In genomic region chr6:157561929-157562810, GRCh38 we compare ENCODE assay signal across 12 cellular contexts.
DNase-seq lines count a peak whose midpoint lies in the region; ATAC-seq and TF ChIP-seq lines count a peak whose summit lies in the region.
"Had no signal": no experiment of that assay in that cellular context is flagged by ENCODE, and none has a peak within 500 bp of the region (broad histone marks: within the 10 kb centered on the region; RNA-seq: fewer than 3 reads in every experiment).

No MANE protein-coding gene starts in this region.

- H3K4me1 Mint-ChIP-seq in activated CD4-positive, alpha-beta T cell treated with anti-CD3 and anti-CD28 coated beads, Interleukin-2, amount 10 ng/mL, durations not matched to agents 7 days and 5 days = peaks cover 56% of the 10 kb centered on the region
- peaks cover 93% of the 10 kb centered on the region for H3K4me1 Mint-ChIP-seq in stimulated activated memory B cell treated with anti-CD40 and anti-IgM and Interleukin-4, amounts not matched to agents 10 μg/mL and 1 μg/mL and 100 μg/mL, for 72 hours

- POLR2A ChIA-PET in activated CD4-positive, alpha-beta T cell treated with anti-CD3 and anti-CD28 coated beads, Interleukin-2, amount 10 ng/mL, durations not matched to agents 7 days and 5 days (lab: Charles Lee) = no interaction called here

- H3K4me1 ChIP-seq in MM.1S (ENCODE audit: low read length) = peaks cover 80% of the 10 kb centered on the region
- H3K4me1 ChIP-seq: A549, uterus had no signal

- no peak overlapping the region for H2AFZ ChIP-seq in MM.1S (ENCODE audit: low read length)

- peak overlapping the region; percentile 37; the same call in 1 of the 2 replicates for H3K4me2 ChIP-seq in MM.1S (ENCODE audit: low read depth, low read length)
- H3K4me2 ChIP-seq: A549 had no signal

- peaks cover 1% of the 10 kb centered on the region for H3K27me3 Mint-ChIP-seq in activated CD4-positive, alpha-beta T cell treated with anti-CD3 and anti-CD28 coated beads, Interleukin-2, amount 10 ng/mL, durations not matched to agents 7 days and 5 days
- H3K27me3 Mint-ChIP-seq in stimulated activated memory B cell treated with anti-CD40 and anti-IgM and Interleukin-4, amounts not matched to agents 10 μg/mL and 1 μg/mL and 100 μg/mL, for 72 hours = no peaks in the 10 kb centered on the region

- peak overlapping the region; percentile 62 for H3K9ac ChIP-seq in MM.1S (ENCODE audit: low read length)

- peak; percentile 41 for ATAC-seq in HG02678 (IDR thresholded peaks at IDR 0.05; ENCODE audit: unreplicated experiment)
- peak; percentile 83 for ATAC-seq in stimulated activated memory B cell treated with anti-CD40 and anti-IgM and Interleukin-4, amounts not matched to agents 10 μg/mL and 1 μg/mL and 100 μg/mL, for 72 hours
- ATAC-seq: A549 had no signal

- peaks cover 18% of the 10 kb centered on the region for H3K36me3 Mint-ChIP-seq in activated CD4-positive, alpha-beta T cell treated with anti-CD3 and anti-CD28 coated beads, Interleukin-2, amount 10 ng/mL, durations not matched to agents 7 days and 5 days (ENCODE audit: low read depth)
- H3K36me3 Mint-ChIP-seq in stimulated activated memory B cell treated with anti-CD40 and anti-IgM and Interleukin-4, amounts not matched to agents 10 μg/mL and 1 μg/mL and 100 μg/mL, for 72 hours = peaks cover 7% of the 10 kb centered on the region

- no peaks in the 10 kb centered on the region for H3K9me2 ChIP-seq in MM.1S (replicated peaks; ENCODE audit: insufficient read depth, low read length)

- no peaks in the 10 kb centered on the region for H3K27me3 ChIP-seq in MM.1S (replicated peaks; ENCODE audit: insufficient read depth, low read length)
- H3K27me3 ChIP-seq: uterus had no signal

- no peak for DNase-seq in activated CD4-positive, alpha-beta T cell treated with anti-CD3 and anti-CD28 coated beads, Interleukin-2, amount 10 ng/mL, durations not matched to agents 7 days and 5 days
- DNase-seq in activated CD4-positive, alpha-beta T cell treated with anti-CD3 and anti-CD28 coated beads, Interleukin-2, amount 50 U/mL, for 48 hours = no peak
- peak; percentile 39 for DNase-seq in MM.1S
- no peak for DNase-seq in NCI-H2107 treated with DMSO at 0.1 percent for 48 hours (lab: John Stamatoyannopoulos, UW; ENCODE audit: unreplicated experiment)
- no peak for DNase-seq in occipital lobe (lab: John Stamatoyannopoulos, UW)
- no peak for DNase-seq in cerebellar cortex (ENCODE audit: low spot score)
- DNase-seq: NCI-H2081 treated with DMSO at 0.1 percent for 48 hours, uterus had no signal

- H3K9me3 Mint-ChIP-seq in activated CD4-positive, alpha-beta T cell treated with anti-CD3 and anti-CD28 coated beads, Interleukin-2, amount 10 ng/mL, durations not matched to agents 7 days and 5 days = no peaks in the 10 kb centered on the region
- H3K9me3 Mint-ChIP-seq in stimulated activated memory B cell treated with anti-CD40 and anti-IgM and Interleukin-4, amounts not matched to agents 10 μg/mL and 1 μg/mL and 100 μg/mL, for 72 hours = no peaks in the 10 kb centered on the region

- H4K20me1 ChIP-seq in MM.1S (ENCODE audit: insufficient read depth, low read length) = no peaks in the 10 kb centered on the region

- H3K27ac ChIP-seq in MM.1S (ENCODE audit: low read length) = peak overlapping the region; percentile 100
- H3K27ac ChIP-seq: A549, uterus had no signal

- no peaks in the 10 kb centered on the region for H3K36me3 ChIP-seq in MM.1S (replicated peaks; ENCODE audit: insufficient read depth, low read length)
- H3K36me3 ChIP-seq: uterus had no signal

- H3F3A ChIP-seq in MM.1S (ENCODE audit: insufficient read depth, low read length) = peaks cover 51% of the 10 kb centered on the region

- no peaks in the 10 kb centered on the region for H3K9me3 ChIP-seq in MM.1S (replicated peaks; ENCODE audit: insufficient read depth, low read length)
- H3K9me3 ChIP-seq: A549, uterus had no signal

- CTCF ChIA-PET in activated CD4-positive, alpha-beta T cell treated with anti-CD3 and anti-CD28 coated beads, Interleukin-2, amount 10 ng/mL, durations not matched to agents 7 days and 5 days (lab: Charles Lee) = interaction anchor here (0.6 to 2.5 kb wide), 5 partner anchors 9 to 158 kb away, joined by 3 to 10 read pairs (median 3); no protein-coding TSS in a partner anchor

- peak overlapping the region; percentile 87 for H3K27ac Mint-ChIP-seq in activated CD4-positive, alpha-beta T cell treated with anti-CD3 and anti-CD28 coated beads, Interleukin-2, amount 10 ng/mL, durations not matched to agents 7 days and 5 days
- peak overlapping the region; percentile 89 for H3K27ac Mint-ChIP-seq in stimulated activated memory B cell treated with anti-CD40 and anti-IgM and Interleukin-4, amounts not matched to agents 10 μg/mL and 1 μg/mL and 100 μg/mL, for 72 hours

- no peaks in the 10 kb centered on the region for H3K79me2 ChIP-seq in MM.1S (ENCODE audit: low read length)

- TF ChIP-seq CTCF in MM.1S (IDR thresholded peaks at IDR 0.05; ENCODE audit: low read length) = no peak

- H3K4me3 Mint-ChIP-seq in activated CD4-positive, alpha-beta T cell treated with anti-CD3 and anti-CD28 coated beads, Interleukin-2, amount 10 ng/mL, durations not matched to agents 7 days and 5 days = peak overlapping the region; percentile 19
- peak overlapping the region; percentile 54 for H3K4me3 Mint-ChIP-seq in stimulated activated memory B cell treated with anti-CD40 and anti-IgM and Interleukin-4, amounts not matched to agents 10 μg/mL and 1 μg/mL and 100 μg/mL, for 72 hours

- H3K4me3 ChIP-seq in MM.1S (ENCODE audit: low read length) = no peak overlapping the region
- H3K4me3 ChIP-seq: A549, skin epidermis, uterus had no signal
